ENCODE assay signal across 8 cellular contexts in the genomic region with DNA sequence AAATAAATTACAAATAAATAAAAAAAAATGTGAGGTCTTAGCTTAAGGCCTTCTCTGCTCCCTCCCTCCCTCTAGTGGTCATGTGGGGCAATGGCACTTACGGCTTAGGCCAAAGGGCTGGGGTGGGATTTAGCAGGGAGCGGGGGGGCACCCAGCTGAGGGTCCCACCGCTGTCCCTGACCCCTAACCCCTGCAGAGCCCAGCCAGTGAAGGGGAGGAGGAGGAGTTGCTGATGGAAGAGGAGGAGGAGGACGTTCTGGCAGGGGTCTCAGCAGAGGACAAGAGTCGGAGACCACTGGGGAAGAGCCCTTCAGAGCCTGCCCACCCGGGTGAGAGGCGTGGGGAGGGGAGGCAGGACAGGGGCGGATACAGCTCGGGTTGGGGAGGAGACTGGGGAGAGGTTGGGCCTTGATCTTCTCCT. TPM values are rescaled to one million over a fixed set of nuclear protein-coding genes. Genes with fewer than 3 reads are reported as not detected.
DNase-seq lines count a peak whose midpoint lies in the region; ATAC-seq and TF ChIP-seq lines count a peak whose summit lies in the region.

No MANE protein-coding gene starts in this region.

- H4K20me1 ChIP-seq in SU-DHL-6 (ENCODE audit: low read depth, low read length) = no peaks in the 10 kb centered on the region

- in situ Hi-C loops in astrocyte of the cerebellum (cut with HindIII; ENCODE audit: low sequenced_read_pairs) = no loop called here

- H3K9me3 ChIP-seq in CD8-positive, alpha-beta T cell (ENCODE audit: low read length) = no peaks in the 10 kb centered on the region
- H3K9me3 ChIP-seq in SU-DHL-6 (ENCODE audit: insufficient read depth, low read length) = no peaks in the 10 kb centered on the region

- no peak overlapping the region for H3K27ac Mint-ChIP-seq in CD8-positive, alpha-beta T cell

- H2AFZ ChIP-seq in SU-DHL-6 (ENCODE audit: low read depth, low read length, severe bottlenecking) = no peak overlapping the region

- H3K4me1 ChIP-seq in CD8-positive, alpha-beta T cell (ENCODE audit: insufficient read depth, low read length) = no peaks in the 10 kb centered on the region

- H3K27me3 Mint-ChIP-seq in CD8-positive, alpha-beta T cell (ENCODE audit: low read depth) = no peaks in the 10 kb centered on the region

- H3K36me3 Mint-ChIP-seq in CD8-positive, alpha-beta T cell = peaks cover 16% of the 10 kb centered on the region

- H3K9ac ChIP-seq in SU-DHL-6 (ENCODE audit: low read length) = no peak overlapping the region

- intact Hi-C loops in CD8-positive, alpha-beta T cell (cut with DNase I, micrococcal nuclease) = loop anchor here (1.0 kb wide), 2 partner anchors 9 to 85 kb away; a partner anchor contains a TSS

- no peaks in the 10 kb centered on the region for H3K9me2 ChIP-seq in SU-DHL-6 (replicated peaks; ENCODE audit: insufficient read depth, low read length)

- no peaks in the 10 kb centered on the region for H3K79me2 ChIP-seq in SU-DHL-6 (ENCODE audit: insufficient read depth, low read length)

- H3K4me1 Mint-ChIP-seq in CD8-positive, alpha-beta T cell (ENCODE audit: low read depth) = peaks cover 2% of the 10 kb centered on the region

- H3K4me3 ChIP-seq in CD8-positive, alpha-beta T cell (ENCODE audit: low read depth, low read length) = no peak overlapping the region
- H3K4me3 ChIP-seq in Jurkat, Clone E6-1 (ENCODE audit: low read length) = no peak overlapping the region
- no peak overlapping the region for H3K4me3 ChIP-seq in SU-DHL-6 (ENCODE audit: insufficient read depth, low read length, poor library complexity, severe bottlenecking)
- H3K4me3 ChIP-seq in astrocyte of the cerebellum (ENCODE audit: low read depth, low read length) = no peak overlapping the region

- POLR2A ChIA-PET in CD8-positive, alpha-beta T cell (lab: Charles Lee) = interaction anchor here (0.7 to 1.9 kb wide), 5 partner anchors 9 to 106 kb away, joined by 3 to 12 read pairs (median 4); a partner anchor contains a TSS

- CTCF ChIA-PET in CD8-positive, alpha-beta T cell (lab: Charles Lee) = interaction anchor here (0.6 to 5.7 kb wide), 39 partner anchors 10 to 415 kb away, joined by 3 to 88 read pairs (median 5); a partner anchor contains a TSS

- DNase-seq in CD8-positive, alpha-beta T cell = peak in 6 of 7 experiments; percentile 41 to 77 (median 64)
- DNase-seq in Jurkat, Clone E6-1 (ENCODE audit: low read depth, low spot score) = peak; percentile 64
- peak; percentile 63 for DNase-seq in astrocyte of the cerebellum (ENCODE audit: low read depth)
- DNase-seq in iPS-NIHi11 (ENCODE audit: low spot score) = peak; percentile 79
- peak; percentile 41 to 53 for DNase-seq in stimulated activated CD4-positive, alpha-beta T cell treated with anti-CD3 and anti-CD28 coated beads, Interleukin-2, amount 100 ng/mL, for 48 hours
- no peak for DNase-seq in ureter (ENCODE audit: low spot score)

- no peak overlapping the region for H3K27ac ChIP-seq in CD8-positive, alpha-beta T cell (ENCODE audit: low read depth, low read length)
- H3K27ac ChIP-seq in SU-DHL-6 (ENCODE audit: low read depth, low read length) = no peak overlapping the region

- H3K27me3 ChIP-seq in CD8-positive, alpha-beta T cell (ENCODE audit: insufficient read depth, low read length) = no peaks in the 10 kb centered on the region
- H3K27me3 ChIP-seq in SU-DHL-6 (ENCODE audit: low read length) = no peaks in the 10 kb centered on the region

- no peak overlapping the region for H3K4me2 ChIP-seq in SU-DHL-6 (ENCODE audit: low read depth, low read length, poor library complexity, severe bottlenecking)

- no peak overlapping the region for H3K4me3 Mint-ChIP-seq in CD8-positive, alpha-beta T cell

- TF ChIP-seq CTCF in CD8-positive, alpha-beta T cell (IDR thresholded peaks at IDR 0.05) = peak; percentile 87
- peak; percentile 84 for TF ChIP-seq CTCF in SU-DHL-6 (IDR thresholded peaks at IDR 0.05; ENCODE audit: insufficient read depth, low read length, poor library complexity, severe bottlenecking)
- TF ChIP-seq CTCF in astrocyte of the cerebellum (IDR thresholded peaks at IDR 0.05; ENCODE audit: low read depth, low read length, missing control alignments) = peak; percentile 96

- H3K36me3 ChIP-seq in CD8-positive, alpha-beta T cell (ENCODE audit: insufficient read depth, low read length) = no peaks in the 10 kb centered on the region
- no peaks in the 10 kb centered on the region for H3K36me3 ChIP-seq in SU-DHL-6 (ENCODE audit: low read length)

- no peaks in the 10 kb centered on the region for H3K9me3 Mint-ChIP-seq in CD8-positive, alpha-beta T cell

- peak; percentile 96 for ATAC-seq in CD8-positive, alpha-beta T cell
- ATAC-seq in GM18858 (IDR thresholded peaks at IDR 0.05; ENCODE audit: unreplicated experiment) = no peak

- H3F3A ChIP-seq in SU-DHL-6 (ENCODE audit: insufficient read depth) = no peaks in the 10 kb centered on the region

RNA-seq across cellular contexts. Expression of a gene that starts 9.3 kb away (rescaled TPM):
- total RNA-seq in CD8-positive, alpha-beta T cell = 10 to 100 TPM in 1 of 2 experiments, 1 to 10 TPM in 1; 7.3 to 10.4 TPM
- 45.0 TPM for polyA plus RNA-seq in Jurkat, Clone E6-1 (2012; ENCODE audit: insufficient read depth, insufficient read length)
- total RNA-seq in ureter = 30.6 TPM

RNA-seq across cellular contexts. Expression of a gene that starts 14.1 kb away (rescaled TPM):
- total RNA-seq in CD8-positive, alpha-beta T cell = under 1 TPM; 0.65 to 0.97 TPM
- 0.88 TPM for polyA plus RNA-seq in Jurkat, Clone E6-1 (2012; ENCODE audit: insufficient read depth, insufficient read length)
- 66.8 TPM for total RNA-seq in ureter

RNA-seq across cellular contexts. Expression of a gene that starts 47.6 kb away (rescaled TPM):
- total RNA-seq in CD8-positive, alpha-beta T cell = 10 to 100 TPM; 35.0 to 38.1 TPM
- 24.2 TPM for polyA plus RNA-seq in Jurkat, Clone E6-1 (2012; ENCODE audit: insufficient read depth, insufficient read length)
- 78.5 TPM for total RNA-seq in ureter

RNA-seq across cellular contexts. Expression of a gene that starts 48.3 kb away (rescaled TPM):
- total RNA-seq in CD8-positive, alpha-beta T cell = 1 to 10 TPM; 3.1 to 4.9 TPM
- 40.0 TPM for polyA plus RNA-seq in Jurkat, Clone E6-1 (2012; ENCODE audit: insufficient read depth, insufficient read length)
- total RNA-seq in ureter = not detected

RNA-seq across cellular contexts. Expression of a gene that starts 49.7 kb away (rescaled TPM):
- total RNA-seq in CD8-positive, alpha-beta T cell = 10 to 100 TPM; 26.3 to 28.1 TPM
- 69.0 TPM for polyA plus RNA-seq in Jurkat, Clone E6-1 (2012; ENCODE audit: insufficient read depth, insufficient read length)
- total RNA-seq in ureter = 23.0 TPM

Comparison
In these comparisons a context has a peak if more than half of its experiments do, and no peak if none do; other contexts are left out.
1. RNA of a gene that starts 14.1 kb away (total RNA-seq): 66.8 TPM in ureter (single experiment); 0.65 to 0.97 TPM in CD8-positive, alpha-beta T cell; every median in the first group is over 10 times any median in the second.
2. Peak in every context shown above with its lines, with median percentiles within 50 percentile points of each other: CTCF ChIP-seq.